Comparison of ENCODE assay signal across 1 cellular context in the genomic region with DNA sequence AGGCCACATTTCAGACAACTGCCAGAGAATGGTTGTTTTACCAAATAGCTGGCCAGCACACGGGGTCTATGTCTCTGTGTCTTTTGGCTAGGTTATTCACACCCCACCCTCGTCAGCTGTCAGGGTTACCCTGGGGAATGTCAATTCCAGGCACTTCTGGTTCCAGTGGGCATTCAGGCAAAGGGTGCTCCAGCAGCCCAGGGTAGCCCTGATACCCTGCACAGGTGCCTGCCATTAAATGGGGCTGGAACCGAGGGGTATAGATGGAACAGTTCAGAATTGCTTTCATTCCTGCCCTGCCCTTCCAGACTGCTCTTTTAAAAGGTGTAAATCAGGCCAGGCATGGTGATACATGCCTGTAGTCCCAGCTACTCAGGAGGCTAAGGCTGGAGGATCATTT.
A peak's percentile ranks its signal among the peaks of the same experiment; 100 is the strongest.
TF ChIP-seq lines count a peak whose summit lies in the region.

No MANE protein-coding gene starts in this region.

TF ChIP-seq in HepG2, 621 proteins besides CTCF, POLR2A, EP300 and RAD21:
- TF ChIP-seq, protein P1, sequence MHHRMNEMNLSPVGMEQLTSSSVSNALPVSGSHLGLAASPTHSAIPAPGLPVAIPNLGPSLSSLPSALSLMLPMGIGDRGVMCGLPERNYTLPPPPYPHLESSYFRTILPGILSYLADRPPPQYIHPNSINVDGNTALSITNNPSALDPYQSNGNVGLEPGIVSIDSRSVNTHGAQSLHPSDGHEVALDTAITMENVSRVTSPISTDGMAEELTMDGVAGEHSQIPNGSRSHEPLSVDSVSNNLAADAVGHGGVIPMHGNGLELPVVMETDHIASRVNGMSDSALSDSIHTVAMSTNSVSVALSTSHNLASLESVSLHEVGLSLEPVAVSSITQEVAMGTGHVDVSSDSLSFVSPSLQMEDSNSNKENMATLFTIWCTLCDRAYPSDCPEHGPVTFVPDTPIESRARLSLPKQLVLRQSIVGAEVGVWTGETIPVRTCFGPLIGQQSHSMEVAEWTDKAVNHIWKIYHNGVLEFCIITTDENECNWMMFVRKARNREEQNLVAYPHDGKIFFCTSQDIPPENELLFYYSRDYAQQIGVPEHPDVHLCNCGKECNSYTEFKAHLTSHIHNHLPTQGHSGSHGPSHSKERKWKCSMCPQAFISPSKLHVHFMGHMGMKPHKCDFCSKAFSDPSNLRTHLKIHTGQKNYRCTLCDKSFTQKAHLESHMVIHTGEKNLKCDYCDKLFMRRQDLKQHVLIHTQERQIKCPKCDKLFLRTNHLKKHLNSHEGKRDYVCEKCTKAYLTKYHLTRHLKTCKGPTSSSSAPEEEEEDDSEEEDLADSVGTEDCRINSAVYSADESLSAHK (CRISPR knock-in tag; IDR thresholded peaks at IDR 0.05; ENCODE audit: borderline replicate concordance): no peak
- peak; percentile 95 for TF ChIP-seq ZNF329 (CRISPR knock-in tag; IDR thresholded peaks at IDR 0.05; ENCODE audit: low read depth)
TF ChIP-seq in HepG2: peak in this region for 1.
